Comparison of ENCODE assay signal across 2 cellular contexts in the genomic region with DNA sequence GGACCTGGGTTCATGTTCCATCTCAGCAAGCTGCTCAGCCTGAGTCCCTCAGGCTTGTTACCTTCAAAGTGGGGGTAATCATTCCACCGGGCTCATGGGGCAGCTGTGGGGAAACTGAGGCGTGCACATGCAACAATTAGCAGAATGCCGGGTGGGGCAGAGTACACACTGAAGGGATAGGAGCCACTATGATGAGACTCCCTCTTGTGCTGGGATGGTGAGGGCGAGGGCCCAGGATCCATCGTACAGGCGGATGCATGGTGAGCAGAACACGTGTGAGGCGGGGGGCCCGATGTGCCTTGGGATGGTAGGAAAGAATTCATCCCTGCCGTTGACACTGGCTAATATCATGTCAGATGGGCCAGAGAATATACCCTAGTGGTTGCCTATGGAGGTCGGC.
TF ChIP-seq lines count a peak whose summit lies in the region.

No MANE protein-coding gene starts in this region.

TF ChIP-seq in SK-N-SH, 30 proteins besides CTCF, POLR2A, EP300 and RAD21 (continued from another document):
- no peak for TF ChIP-seq GATA2 (CRISPR knock-in tag; IDR thresholded peaks at IDR 0.05)

TF ChIP-seq in SK-N-SH treated with all-trans-retinoic acid at 6 μM for 48 hours, 23 proteins besides CTCF, POLR2A, EP300 and RAD21 (continued from another document):
- TF ChIP-seq, protein P1, sequence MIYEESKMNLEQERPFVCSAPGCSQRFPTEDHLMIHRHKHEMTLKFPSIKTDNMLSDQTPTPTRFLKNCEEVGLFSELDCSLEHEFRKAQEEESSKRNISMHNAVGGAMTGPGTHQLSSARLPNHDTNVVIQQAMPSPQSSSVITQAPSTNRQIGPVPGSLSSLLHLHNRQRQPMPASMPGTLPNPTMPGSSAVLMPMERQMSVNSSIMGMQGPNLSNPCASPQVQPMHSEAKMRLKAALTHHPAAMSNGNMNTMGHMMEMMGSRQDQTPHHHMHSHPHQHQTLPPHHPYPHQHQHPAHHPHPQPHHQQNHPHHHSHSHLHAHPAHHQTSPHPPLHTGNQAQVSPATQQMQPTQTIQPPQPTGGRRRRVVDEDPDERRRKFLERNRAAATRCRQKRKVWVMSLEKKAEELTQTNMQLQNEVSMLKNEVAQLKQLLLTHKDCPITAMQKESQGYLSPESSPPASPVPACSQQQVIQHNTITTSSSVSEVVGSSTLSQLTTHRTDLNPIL (CRISPR knock-in tag; IDR thresholded peaks at IDR 0.05; ENCODE audit: low read depth), result no peak
- TF ChIP-seq GLIS3 (CRISPR knock-in tag; IDR thresholded peaks at IDR 0.05), result no peak
- TF ChIP-seq, protein P2, sequence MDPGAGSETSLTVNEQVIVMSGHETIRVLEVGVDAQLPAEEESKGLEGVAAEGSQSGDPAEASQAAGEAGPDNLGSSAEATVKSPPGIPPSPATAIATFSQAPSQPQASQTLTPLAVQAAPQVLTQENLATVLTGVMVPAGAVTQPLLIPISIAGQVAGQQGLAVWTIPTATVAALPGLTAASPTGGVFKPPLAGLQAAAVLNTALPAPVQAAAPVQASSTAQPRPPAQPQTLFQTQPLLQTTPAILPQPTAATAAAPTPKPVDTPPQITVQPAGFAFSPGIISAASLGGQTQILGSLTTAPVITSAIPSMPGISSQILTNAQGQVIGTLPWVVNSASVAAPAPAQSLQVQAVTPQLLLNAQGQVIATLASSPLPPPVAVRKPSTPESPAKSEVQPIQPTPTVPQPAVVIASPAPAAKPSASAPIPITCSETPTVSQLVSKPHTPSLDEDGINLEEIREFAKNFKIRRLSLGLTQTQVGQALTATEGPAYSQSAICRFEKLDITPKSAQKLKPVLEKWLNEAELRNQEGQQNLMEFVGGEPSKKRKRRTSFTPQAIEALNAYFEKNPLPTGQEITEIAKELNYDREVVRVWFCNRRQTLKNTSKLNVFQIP (CRISPR knock-in tag; IDR thresholded peaks at IDR 0.05; ENCODE audit: borderline replicate concordance, low read depth), result no peak
- TF ChIP-seq ESRRG (CRISPR knock-in tag; IDR thresholded peaks at IDR 0.05), result no peak
